27 cellular contexts compared by ENCODE assay signal in genomic region chr4:160495356-160495755, GRCh38.
"Had no signal": no experiment of that assay in that cellular context is flagged by ENCODE, and none has a peak within 500 bp of the region (broad histone marks: within the 10 kb centered on the region; RNA-seq: fewer than 3 reads in every experiment).

No MANE protein-coding gene starts in this region.

- H3K36me3 ChIP-seq: lower lobe of right lung, pancreas, prostate gland, stomach, thyroid gland, transverse colon, upper lobe of right lung had no signal

- ATAC-seq: left ventricle myocardium superior; lower lobe of right lung; naive thymus-derived CD8-positive, alpha-beta T cell; pancreas; right cardiac atrium; sciatic nerve; stimulated activated naive B cell treated with anti-CD40 and anti-IgM and Interleukin-4, amounts not matched to agents 10 μg/mL and 1 μg/mL and 100 μg/mL, for 72 hours; stimulated activated naive CD8-positive, alpha-beta T cell treated with anti-CD3 and anti-CD28 coated beads, Interleukin-15, Interleukin-2, amounts not matched to agents 100 U/mL and 50 U/mL, for 24 hours; upper lobe of right lung had no signal

- H3K27ac ChIP-seq: lower lobe of right lung, pancreas, prostate gland, skin epidermis, stomach, testis, thyroid gland, transverse colon, upper lobe of right lung had no signal

- H3K27me3 ChIP-seq: pancreas, stomach, testis, thyroid gland, transverse colon, upper lobe of right lung had no signal

- DNase-seq: hypothalamus; immature natural killer cell; kidney; left ventricle myocardium superior; lower lobe of right lung; mammary epithelial cell; mesenchymal stem cell; naive thymus-derived CD8-positive, alpha-beta T cell; nucleus accumbens; pancreas; posterior cingulate gyrus; retina; right cardiac atrium; stimulated activated CD4-positive, alpha-beta T cell treated with anti-CD3 and anti-CD28 coated beads, Interleukin-12 subunit alpha, Interleukin-12 subunit beta, amount 100 ng/mL, for 4 hours; stimulated activated CD4-positive, alpha-beta T cell treated with anti-CD3 and anti-CD28 coated beads, Interleukin-15, amount 100 ng/mL, for 24 hours; stimulated activated CD4-positive, alpha-beta T cell treated with anti-CD3 and anti-CD28 coated beads, Interleukin-2, amount 100 ng/mL, for 24 hours; stimulated activated CD4-positive, alpha-beta T cell treated with anti-CD3 and anti-CD28 coated beads, Interleukin-4, amount 100 ng/mL, for 1 hour; stimulated activated naive B cell treated with anti-CD40 and anti-IgM and Interleukin-4, amounts not matched to agents 10 μg/mL and 1 μg/mL and 100 μg/mL, for 72 hours; stimulated activated naive CD8-positive, alpha-beta T cell treated with anti-CD3 and anti-CD28 coated beads, Interleukin-15, Interleukin-2, amounts not matched to agents 100 U/mL and 50 U/mL, for 24 hours; stomach; testis; thyroid gland; transverse colon; upper lobe of right lung had no signal

- H3K4me1 ChIP-seq: lower lobe of right lung, pancreas, prostate gland, stomach, testis, thyroid gland, transverse colon, upper lobe of right lung had no signal

- H3K4me3 ChIP-seq: lower lobe of right lung, pancreas, prostate gland, skin epidermis, stomach, testis, thyroid gland, transverse colon, upper lobe of right lung had no signal

- H3K9me3 ChIP-seq: lower lobe of right lung, pancreas, prostate gland, testis, thyroid gland, transverse colon, upper lobe of right lung had no signal
